ENCODE assay signal across 8 cellular contexts in the genomic region with DNA sequence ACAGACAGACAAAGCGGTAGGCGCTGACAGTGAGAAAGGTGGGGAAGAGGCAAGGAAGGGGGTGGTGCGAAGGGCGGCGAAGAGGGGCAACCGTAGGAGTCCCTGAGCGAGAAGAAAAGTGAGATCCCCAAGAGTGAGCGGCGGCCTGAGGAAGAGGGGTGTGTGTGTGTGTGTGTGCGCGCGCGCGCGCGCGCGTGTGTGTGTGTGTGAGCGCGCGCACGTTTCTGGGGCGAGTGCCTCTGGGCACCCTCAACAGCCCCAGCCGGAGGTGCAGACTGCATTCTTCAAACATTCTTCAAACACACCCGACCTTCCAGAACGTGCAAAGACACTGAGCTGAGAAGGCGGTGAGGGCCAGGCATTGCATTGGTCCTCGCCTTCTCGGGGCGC.
DNase-seq lines count a peak whose midpoint lies in the region; ATAC-seq and TF ChIP-seq lines count a peak whose summit lies in the region.

No MANE protein-coding gene starts in this region.

- H3K36me3 ChIP-seq in BLaER1: no peaks in the 10 kb centered on the region
- H3K36me3 ChIP-seq in HUES64 (ENCODE audit: insufficient read depth, low read length): no peaks in the 10 kb centered on the region
- no peaks in the 10 kb centered on the region for H3K36me3 ChIP-seq in effector memory CD4-positive, alpha-beta T cell (ENCODE audit: control insufficient read depth, insufficient read depth, low read length)

- peak overlapping the region; percentile 65 for H3K4me3 Mint-ChIP-seq in natural killer cell

- H4K20me1 ChIP-seq in BLaER1: no peaks in the 10 kb centered on the region

- peaks cover 20% of the 10 kb centered on the region for H3K27me3 ChIP-seq in BLaER1
- H3K27me3 ChIP-seq in HUES64 (ENCODE audit: insufficient read depth, low read length): peaks cover 79% of the 10 kb centered on the region
- peaks cover 24% of the 10 kb centered on the region for H3K27me3 ChIP-seq in effector memory CD4-positive, alpha-beta T cell (replicated peaks; ENCODE audit: control insufficient read depth, insufficient read depth, low read length, poor library complexity, severe bottlenecking)

- H3K9me3 ChIP-seq in BLaER1: no peaks in the 10 kb centered on the region
- no peaks in the 10 kb centered on the region for H3K9me3 ChIP-seq in HUES64 (ENCODE audit: insufficient read depth, low read depth, low read length)
- H3K9me3 ChIP-seq in effector memory CD4-positive, alpha-beta T cell (ENCODE audit: control insufficient read depth, low read length): no peaks in the 10 kb centered on the region

- no peak overlapping the region for H3K27ac Mint-ChIP-seq in natural killer cell

- peak overlapping the region; percentile 95 for H3K4me2 ChIP-seq in BLaER1

- H3K4me3 ChIP-seq in BLaER1 (no peak overlapping the region), HUES64 (ENCODE audit: low read length) (peak overlapping the region; percentile 46)
- H3K4me3 ChIP-seq in effector memory CD4-positive, alpha-beta T cell (ENCODE audit: insufficient read depth, low read depth, low read length, poor library complexity, severe bottlenecking): peak overlapping the region; percentile 29

- ATAC-seq in natural killer cell: peak; percentile 15 to 74 (median 57)

- intact Hi-C loops in natural killer cell (cut with micrococcal nuclease): no loop called here

- WGBS in HUES64: 2% methylated on average over 25 of the region's 30 CpGs

- H3K27me3 Mint-ChIP-seq in natural killer cell (ENCODE audit: low read depth in 2 of 2): peaks cover 68 to 73% of the 10 kb centered on the region in 2 donors

- peaks cover 6% of the 10 kb centered on the region for H3K36me3 Mint-ChIP-seq in natural killer cell

- DNase-seq in effector memory CD4-positive, alpha-beta T cell: no peak
- DNase-seq in natural killer cell (no peak), superior temporal gyrus (ENCODE audit: extremely low spot score) (no peak), NCI-H526 treated with DMSO at 0.1 percent for 48 hours (lab: John Stamatoyannopoulos, UW) (no peak), NAMALWA (ENCODE audit: low spot score) (no peak), AG08396 (ENCODE audit: low spot score) (no peak)

- no peaks in the 10 kb centered on the region for H3K9me3 Mint-ChIP-seq in natural killer cell

- peaks cover 7 to 8% of the 10 kb centered on the region in 2 donors for H3K4me1 Mint-ChIP-seq in natural killer cell

- H3K4me1 ChIP-seq in BLaER1: peaks cover 59% of the 10 kb centered on the region
- H3K4me1 ChIP-seq in HUES64 (ENCODE audit: insufficient read depth, low read length): peaks cover 32% of the 10 kb centered on the region
- H3K4me1 ChIP-seq in effector memory CD4-positive, alpha-beta T cell (ENCODE audit: control insufficient read depth, insufficient read depth, low read length, poor library complexity, severe bottlenecking): peaks cover 7% of the 10 kb centered on the region

- no peak for TF ChIP-seq CTCF in natural killer cell (IDR thresholded peaks at IDR 0.05)

- H3K27ac ChIP-seq in BLaER1 (no peak overlapping the region), HUES64 (ENCODE audit: low read depth, low read length) (no peak overlapping the region)
- H3K27ac ChIP-seq in effector memory CD4-positive, alpha-beta T cell (ENCODE audit: insufficient read depth, low read length, poor library complexity, severe bottlenecking): no peak overlapping the region

- H3K9ac ChIP-seq in BLaER1: no peak overlapping the region
- 0 out of 2 replicates have a peak overlapping the region, but pooled peaks have one; percentile 22 for H3K9ac ChIP-seq in HUES64 (ENCODE audit: low read depth, low read length)
